ENCODE assay signal across 21 cellular contexts in the genomic region with DNA sequence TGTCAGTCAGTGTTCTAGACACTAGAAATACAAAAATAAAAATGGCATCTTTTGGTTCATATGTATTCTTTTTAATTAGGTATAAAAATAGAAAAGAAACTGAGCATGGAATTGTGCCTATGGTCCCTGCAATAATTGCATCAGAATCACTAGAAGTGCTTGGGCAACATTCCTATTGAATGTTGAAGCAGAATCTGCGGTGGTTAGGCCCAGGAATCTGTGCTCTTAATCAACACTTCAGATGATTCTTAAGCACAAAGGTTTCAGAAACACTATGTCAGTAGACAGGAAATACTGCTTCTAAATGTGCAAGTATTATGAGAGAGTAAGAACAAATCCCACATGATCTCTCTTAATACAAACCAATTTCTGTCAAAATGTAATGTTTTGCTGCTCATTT. TPM values are rescaled to one million over a fixed set of nuclear protein-coding genes. Genes with fewer than 3 reads are reported as not detected.
DNase-seq lines count a peak whose midpoint lies in the region; ATAC-seq, FAIRE-seq and TF ChIP-seq lines count a peak whose summit lies in the region.
"Had no signal": no experiment of that assay in that cellular context is flagged by ENCODE, and none has a peak within 500 bp of the region (broad histone marks: within the 10 kb centered on the region; RNA-seq: fewer than 3 reads in every experiment).

No MANE protein-coding gene starts in this region.

- H3K4me1 ChIP-seq in adipocyte (ENCODE audit: control insufficient read depth, insufficient read depth, low read length) (peaks cover 14% of the 10 kb centered on the region), mucosa of descending colon (ENCODE audit: low read depth) (peaks cover 7% of the 10 kb centered on the region), A673 (ENCODE audit: insufficient read depth, low read length, poor library complexity, severe bottlenecking) (no peaks in the 10 kb centered on the region)

- POLR2A ChIA-PET in A673 (lab: Charles Lee; ENCODE audit: low non-redundant PET), result no interaction called here

- H3K9me3 Mint-ChIP-seq in progenitor cell of endocrine pancreas (ENCODE audit: low read depth), result peaks cover 9% of the 10 kb centered on the region
- H3K9me3 Mint-ChIP-seq in immature natural killer cell, result no peaks in the 10 kb centered on the region
- H3K9me3 Mint-ChIP-seq: activated CD4-positive, alpha-beta memory T cell treated with anti-CD3 and anti-CD28 coated beads for 36 hours; natural killer cell had no signal

- no peaks in the 10 kb centered on the region for H3K36me3 ChIP-seq in adipocyte (ENCODE audit: control insufficient read depth, insufficient read depth, low read length, severe bottlenecking)
- H3K36me3 ChIP-seq in mucosa of descending colon (ENCODE audit: low read depth), result no peaks in the 10 kb centered on the region
- H3K36me3 ChIP-seq in A673 (ENCODE audit: insufficient read depth, low read length, poor library complexity, severe bottlenecking), result no peaks in the 10 kb centered on the region
- H3K36me3 ChIP-seq: HAP-1, transverse colon had no signal

- no TSS peak for BruUV-seq in A673 (replicated peaks; lab: Mats Ljungman, UMichigan)

- TF ChIP-seq CTCF in fibroblast of pulmonary artery (IDR thresholded peaks at IDR 0.05; ENCODE audit: low read length, missing control alignments) (no peak), progenitor cell of endocrine pancreas (IDR thresholded peaks at IDR 0.05; ENCODE audit: unreplicated experiment) (no peak), mucosa of descending colon (IDR thresholded peaks at IDR 0.05) (no peak), A673 (conservative IDR thresholded peaks at IDR 0.05; ENCODE audit: low read depth, low read length) (no peak)

- H3K27me3 ChIP-seq in adipocyte (replicated peaks; ENCODE audit: control insufficient read depth, insufficient read depth, low read length) (no peaks in the 10 kb centered on the region), A673 (replicated peaks; ENCODE audit: insufficient read depth, low read depth, low read length, poor library complexity) (no peaks in the 10 kb centered on the region)
- H3K27me3 ChIP-seq: transverse colon had no signal

- peaks cover 11% of the 10 kb centered on the region for H3K36me3 Mint-ChIP-seq in progenitor cell of endocrine pancreas (ENCODE audit: insufficient read depth)
- H3K36me3 Mint-ChIP-seq in immature natural killer cell, result peaks cover 0 to 4% (median 0%) of the 10 kb centered on the region in 3 donors
- H3K36me3 Mint-ChIP-seq: activated CD4-positive, alpha-beta memory T cell treated with anti-CD3 and anti-CD28 coated beads for 36 hours; natural killer cell had no signal

- no peak overlapping the region for H3K4me3 ChIP-seq in adipocyte (ENCODE audit: low read length)
- no peak overlapping the region for H3K4me3 ChIP-seq in fibroblast of pulmonary artery (replicated peaks; ENCODE audit: low read depth, low read length)
- no peak overlapping the region for H3K4me3 ChIP-seq in mucosa of descending colon
- no peak overlapping the region for H3K4me3 ChIP-seq in A673 (ENCODE audit: low read depth, low read length, poor library complexity, severe bottlenecking)
- H3K4me3 ChIP-seq: HAP-1, transverse colon had no signal

- peak; percentile 12 for FAIRE-seq in GM18507 (lab: Jason Lieb, UNC)
- FAIRE-seq: G401.6 had no signal

- intact Hi-C loops in mucosa of descending colon (cut with DNase I, micrococcal nuclease) (no loop called here), A673 (cut with micrococcal nuclease; ENCODE audit: unreplicated experiment) (no loop called here)

- H3K4me1 Mint-ChIP-seq in progenitor cell of endocrine pancreas (ENCODE audit: low read depth) (peaks cover 23% of the 10 kb centered on the region), immature natural killer cell (no peaks in the 10 kb centered on the region)
- H3K4me1 Mint-ChIP-seq: natural killer cell had no signal

- no peaks in the 10 kb centered on the region for H3K27me3 Mint-ChIP-seq in progenitor cell of endocrine pancreas
- peaks cover 0 to 4% (median 2%) of the 10 kb centered on the region in 3 donors for H3K27me3 Mint-ChIP-seq in immature natural killer cell (ENCODE audit: low read depth in 3 of 3)

- H3K27ac Mint-ChIP-seq in progenitor cell of endocrine pancreas, result peak overlapping the region; percentile 97
- H3K27ac Mint-ChIP-seq in immature natural killer cell, result no peak overlapping the region
- H3K27ac Mint-ChIP-seq: activated CD4-positive, alpha-beta memory T cell treated with anti-CD3 and anti-CD28 coated beads for 36 hours; natural killer cell had no signal

- H3K9me3 ChIP-seq in adipocyte (ENCODE audit: control insufficient read depth, low read length) (no peaks in the 10 kb centered on the region), mucosa of descending colon (no peaks in the 10 kb centered on the region), A673 (ENCODE audit: low read depth, low read length, poor library complexity, severe bottlenecking) (no peaks in the 10 kb centered on the region)
- H3K9me3 ChIP-seq: HAP-1, transverse colon had no signal

- no peak overlapping the region for H3K27ac ChIP-seq in A673 (ENCODE audit: low read depth, low read length, poor library complexity, severe bottlenecking)
- H3K27ac ChIP-seq: C4-2B had no signal

- no peak overlapping the region for H3K4me3 Mint-ChIP-seq in progenitor cell of endocrine pancreas (ENCODE audit: low read depth)
- H3K4me3 Mint-ChIP-seq in immature natural killer cell, result no peak overlapping the region
- H3K4me3 Mint-ChIP-seq: activated CD4-positive, alpha-beta memory T cell treated with anti-CD3 and anti-CD28 coated beads for 36 hours; natural killer cell had no signal

- no peak for ATAC-seq in mucosa of descending colon
- ATAC-seq: Right ventricle myocardium inferior had no signal

- no peak for DNase-seq in GM18507 (ENCODE audit: extremely low spot score, insufficient read length, low read depth)
- peak; percentile 50 for DNase-seq in adipocyte (ENCODE audit: low read depth)
- DNase-seq in fibroblast of pulmonary artery (ENCODE audit: low read depth), result peak; percentile 49
- no peak for DNase-seq in progenitor cell of endocrine pancreas (ENCODE audit: low spot score, unreplicated experiment)
- no peak for DNase-seq in NCI-H1436 (lab: John Stamatoyannopoulos, UW)
- DNase-seq in mucosa of descending colon, result no peak
- DNase-seq in immature natural killer cell, result no peak
- no peak for DNase-seq in A673 (ENCODE audit: low spot score)
- DNase-seq: activated CD4-positive, alpha-beta memory T cell treated with anti-CD3 and anti-CD28 coated beads for 36 hours; anterior cingulate cortex; head of caudate nucleus; natural killer cell; NCI-H2081 treated with DMSO at 0.1 percent for 48 hours; stimulated activated CD4-positive, alpha-beta T cell treated with anti-CD3 and anti-CD28 coated beads, Interleukin-1b, Interleukin-23, amount 100 ng/mL, for 48 hours; stimulated activated CD8-positive, alpha-beta memory T cell treated with anti-CD3 and anti-CD28 coated beads, Interleukin-4, amount 100 ng/mL, for 48 hours; T-helper 9 cell; transverse colon had no signal

- H3K9ac ChIP-seq in adipocyte (ENCODE audit: low read length), result peak overlapping the region; percentile 13

- CTCF ChIA-PET in A673 (lab: Charles Lee), result no interaction called here

RNA-seq across cellular contexts. Expression of a gene that starts 20.3 kb away (rescaled TPM):
- total RNA-seq in progenitor cell of endocrine pancreas (72.8 and 75.2 TPM in 2 replicates), mucosa of descending colon (10 to 100 TPM; 18.5 to 21.4 (median 20.1) TPM), A673 (2021) (75.8 and 88.2 TPM in 2 replicates)
- 1 to 10 TPM in 2 of 3 donors, not detected in 1; 3.0 to 3.7 TPM for polyA plus RNA-seq in immature natural killer cell

Comparison
In these comparisons a context has a peak if more than half of its experiments do, and no peak if none do; other contexts are left out.
1. DNase-seq: peak in adipocyte (single experiment) and fibroblast of pulmonary artery (single experiment); none in GM18507 (single experiment), progenitor cell of endocrine pancreas (single experiment), NCI-H1436 (single experiment), mucosa of descending colon (0 of 3), immature natural killer cell (0 of 3) and A673 (single experiment).